In the genomic region with DNA sequence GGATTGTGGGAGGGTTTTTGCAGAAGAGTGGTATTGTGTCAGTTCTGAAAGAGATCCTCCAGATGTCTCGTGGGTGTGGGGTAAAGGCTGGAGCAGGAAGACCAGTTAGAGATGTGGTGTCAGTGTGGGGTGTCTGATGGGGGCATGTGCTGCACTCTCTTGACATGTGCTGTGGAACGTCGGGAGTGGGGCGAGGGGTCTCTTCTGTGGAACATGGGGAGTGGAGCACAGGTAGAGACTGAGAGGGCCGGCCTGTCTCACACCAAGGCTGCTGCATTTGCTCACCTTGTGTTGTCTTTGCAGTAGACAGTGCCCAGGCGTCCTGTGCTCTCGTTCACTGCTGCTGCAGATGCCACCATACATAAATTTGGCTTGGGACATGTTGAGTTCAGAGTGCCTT, we compare ENCODE assay signal across 14 cellular contexts. TPM values are rescaled to one million over a fixed set of nuclear protein-coding genes. Genes with fewer than 3 reads are reported as not detected.
DNase-seq lines count a peak whose midpoint lies in the region; ATAC-seq and TF ChIP-seq lines count a peak whose summit lies in the region.
"Had no signal": no experiment of that assay in that cellular context is flagged by ENCODE, and none has a peak within 500 bp of the region (broad histone marks: within the 10 kb centered on the region; RNA-seq: fewer than 3 reads in every experiment).

No MANE protein-coding gene starts in this region.

- no peaks in the 10 kb centered on the region for H3K9me3 ChIP-seq in mesenchymal stem cell (ENCODE audit: control insufficient read depth, low read length)
- H3K9me3 ChIP-seq: gastroesophageal sphincter, SJCRH30 had no signal

- H3K4me1 Mint-ChIP-seq in stimulated activated naive CD8-positive, alpha-beta T cell treated with anti-CD3 and anti-CD28 coated beads, Interleukin-15, Interleukin-2, amounts not matched to agents 100 ng/mL and 50 ng/mL, for 24 hours (ENCODE audit: low read depth), result peaks cover 49% of the 10 kb centered on the region
- peaks cover 53% of the 10 kb centered on the region for H3K4me1 Mint-ChIP-seq in activated B cell treated with CpG ODN at 0.5 μM for 24 hours

- no peak overlapping the region for H3K4me2 ChIP-seq in mesenchymal stem cell (ENCODE audit: low read length, poor library complexity, severe bottlenecking)

- no peak overlapping the region for H2BK5ac ChIP-seq in mesenchymal stem cell (ENCODE audit: low read depth, low read length, poor library complexity, severe bottlenecking)

- no peak overlapping the region for H3K27ac ChIP-seq in mesenchymal stem cell (ENCODE audit: low read length, poor library complexity, severe bottlenecking)
- H3K27ac ChIP-seq: gastroesophageal sphincter, SJCRH30 had no signal

- DNase-seq in stimulated activated naive CD8-positive, alpha-beta T cell treated with anti-CD3 and anti-CD28 coated beads, Interleukin-15, Interleukin-2, amounts not matched to agents 100 U/mL and 50 U/mL, for 24 hours, result no peak
- DNase-seq in activated B cell treated with CpG ODN at 0.5 μM for 24 hours (no peak), mesenchymal stem cell (no peak), NCI-H1436 (lab: John Stamatoyannopoulos, UW) (no peak), NCI-H446 treated with DMSO at 0.1 percent for 48 hours (lab: John Stamatoyannopoulos, UW) (no peak)
- DNase-seq: activated CD4-positive, alpha-beta T cell treated with anti-CD3 and anti-CD28 coated beads, Interleukin-2, amount 50 U/mL, for 4 hours; DMS 273 treated with DMSO at 0.1 percent for 48 hours; NCI-H1930; retina; SJCRH30 had no signal

- H2AK5ac ChIP-seq in mesenchymal stem cell (ENCODE audit: low read length, severe bottlenecking), result no peak overlapping the region

- no peak overlapping the region for H3K4me3 Mint-ChIP-seq in stimulated activated naive CD8-positive, alpha-beta T cell treated with anti-CD3 and anti-CD28 coated beads, Interleukin-15, Interleukin-2, amounts not matched to agents 100 ng/mL and 50 ng/mL, for 24 hours
- H3K4me3 Mint-ChIP-seq in activated B cell treated with CpG ODN at 0.5 μM for 24 hours, result no peak overlapping the region

- H3K36me3 Mint-ChIP-seq in stimulated activated naive CD8-positive, alpha-beta T cell treated with anti-CD3 and anti-CD28 coated beads, Interleukin-15, Interleukin-2, amounts not matched to agents 100 ng/mL and 50 ng/mL, for 24 hours (ENCODE audit: low read depth), result peaks cover 19% of the 10 kb centered on the region
- H3K36me3 Mint-ChIP-seq in activated B cell treated with CpG ODN at 0.5 μM for 24 hours (ENCODE audit: low read depth), result peaks cover 7% of the 10 kb centered on the region

- H3K14ac ChIP-seq in mesenchymal stem cell (ENCODE audit: low read length in 2 of 2), result no peak overlapping the region

- no peaks in the 10 kb centered on the region for H3K9me3 Mint-ChIP-seq in stimulated activated naive CD8-positive, alpha-beta T cell treated with anti-CD3 and anti-CD28 coated beads, Interleukin-15, Interleukin-2, amounts not matched to agents 100 ng/mL and 50 ng/mL, for 24 hours
- no peaks in the 10 kb centered on the region for H3K9me3 Mint-ChIP-seq in activated B cell treated with CpG ODN at 0.5 μM for 24 hours

- 93% methylated on average over 7 of the region's 7 CpGs for WGBS in mesenchymal stem cell

- H3K27ac Mint-ChIP-seq in stimulated activated naive CD8-positive, alpha-beta T cell treated with anti-CD3 and anti-CD28 coated beads, Interleukin-15, Interleukin-2, amounts not matched to agents 100 ng/mL and 50 ng/mL, for 24 hours, result peak overlapping the region; percentile 34
- H3K27ac Mint-ChIP-seq in activated B cell treated with CpG ODN at 0.5 μM for 24 hours, result peak overlapping the region; percentile 54

- H3K27me3 Mint-ChIP-seq in stimulated activated naive CD8-positive, alpha-beta T cell treated with anti-CD3 and anti-CD28 coated beads, Interleukin-15, Interleukin-2, amounts not matched to agents 100 ng/mL and 50 ng/mL, for 24 hours, result no peaks in the 10 kb centered on the region
- H3K27me3 Mint-ChIP-seq in activated B cell treated with CpG ODN at 0.5 μM for 24 hours, result no peaks in the 10 kb centered on the region

- H2BK15ac ChIP-seq in mesenchymal stem cell (ENCODE audit: low read depth, poor library complexity, severe bottlenecking), result no peak overlapping the region

- peaks cover 15% of the 10 kb centered on the region for H3K79me1 ChIP-seq in mesenchymal stem cell (replicated peaks; ENCODE audit: low read length, poor library complexity, severe bottlenecking)

- peaks cover 11% of the 10 kb centered on the region for H3K4me1 ChIP-seq in mesenchymal stem cell (ENCODE audit: control insufficient read depth, insufficient read depth, low read depth, low read length)
- H3K4me1 ChIP-seq: SJCRH30 had no signal

- no peak for ATAC-seq in stimulated activated naive CD8-positive, alpha-beta T cell treated with anti-CD3 and anti-CD28 coated beads, Interleukin-15, Interleukin-2, amounts not matched to agents 100 U/mL and 50 U/mL, for 24 hours
- ATAC-seq in activated B cell treated with CpG ODN at 0.5 μM for 24 hours (ENCODE audit: low read depth) (no peak), GM21576 (IDR thresholded peaks at IDR 0.05; ENCODE audit: unreplicated experiment) (no peak), HG02884 (IDR thresholded peaks at IDR 0.05; ENCODE audit: unreplicated experiment) (no peak)
- ATAC-seq: gastroesophageal sphincter had no signal

- POLR2A ChIA-PET in activated B cell treated with CpG ODN at 0.5 μM for 24 hours (lab: Charles Lee), result no interaction called here

- no peak overlapping the region for H2BK120ac ChIP-seq in mesenchymal stem cell (ENCODE audit: low read depth, low read length)

- H3K23ac ChIP-seq in mesenchymal stem cell (ENCODE audit: low read length in 2 of 2), result no peak overlapping the region

- H4K91ac ChIP-seq in mesenchymal stem cell (ENCODE audit: low read length), result no peak overlapping the region

- H3K4me3 ChIP-seq in mesenchymal stem cell (ENCODE audit: insufficient read depth in 1 of 2, low read depth in 1 of 2, low read length in 2 of 2), result no peak overlapping the region
- H3K4me3 ChIP-seq: gastroesophageal sphincter, SJCRH30 had no signal

- no peak overlapping the region for H3K18ac ChIP-seq in mesenchymal stem cell (ENCODE audit: low read depth in 1 of 2, low read length in 2 of 2)

- peak overlapping the region; percentile 39 for H4K8ac ChIP-seq in mesenchymal stem cell (ENCODE audit: low read length)

- no peaks in the 10 kb centered on the region for H3K27me3 ChIP-seq in mesenchymal stem cell (ENCODE audit: control insufficient read depth in 1 of 2, insufficient read depth in 1 of 2, low read length in 2 of 2)
- H3K27me3 ChIP-seq: gastroesophageal sphincter, SJCRH30 had no signal

- TF ChIP-seq CTCF in activated B cell treated with CpG ODN at 0.5 μM for 24 hours (IDR thresholded peaks at IDR 0.05), result no peak

- peaks cover 2 to 22% of the 10 kb centered on the region in 2 experiments for H3K36me3 ChIP-seq in mesenchymal stem cell (ENCODE audit: control insufficient read depth in 1 of 2, insufficient read depth in 2 of 2, low read depth in 1 of 2, low read length in 2 of 2)

- intact Hi-C loops in activated B cell treated with CpG ODN at 0.5 μM for 24 hours (cut with micrococcal nuclease), result no loop called here

- peak overlapping the region in 1 of 2 experiments; percentile 24 for H3K4ac ChIP-seq in mesenchymal stem cell (ENCODE audit: low read depth in 1 of 2, low read length in 2 of 2)

- no peak overlapping the region for H2BK12ac ChIP-seq in mesenchymal stem cell (ENCODE audit: low read length in 2 of 2)

- CTCF ChIA-PET in activated B cell treated with CpG ODN at 0.5 μM for 24 hours (lab: Charles Lee), result no interaction called here

- H3K9ac ChIP-seq in mesenchymal stem cell (ENCODE audit: low read length), result no peak overlapping the region

- H2AFZ ChIP-seq in mesenchymal stem cell (ENCODE audit: low read depth, low read length), result no peak overlapping the region

RNA-seq across cellular contexts. Expression of gene FAM193A, which starts 37.6 kb away (rescaled TPM):
- total RNA-seq in activated B cell treated with CpG ODN at 0.5 μM for 24 hours, result 40.0 and 42.8 TPM in 2 replicates
- polyA plus RNA-seq in mesenchymal stem cell (2013, experiment 1 of 2), result 12.6 TPM
- 11.6 TPM for polyA plus RNA-seq in mesenchymal stem cell (2013, experiment 2 of 2)
